In the genomic region with DNA sequence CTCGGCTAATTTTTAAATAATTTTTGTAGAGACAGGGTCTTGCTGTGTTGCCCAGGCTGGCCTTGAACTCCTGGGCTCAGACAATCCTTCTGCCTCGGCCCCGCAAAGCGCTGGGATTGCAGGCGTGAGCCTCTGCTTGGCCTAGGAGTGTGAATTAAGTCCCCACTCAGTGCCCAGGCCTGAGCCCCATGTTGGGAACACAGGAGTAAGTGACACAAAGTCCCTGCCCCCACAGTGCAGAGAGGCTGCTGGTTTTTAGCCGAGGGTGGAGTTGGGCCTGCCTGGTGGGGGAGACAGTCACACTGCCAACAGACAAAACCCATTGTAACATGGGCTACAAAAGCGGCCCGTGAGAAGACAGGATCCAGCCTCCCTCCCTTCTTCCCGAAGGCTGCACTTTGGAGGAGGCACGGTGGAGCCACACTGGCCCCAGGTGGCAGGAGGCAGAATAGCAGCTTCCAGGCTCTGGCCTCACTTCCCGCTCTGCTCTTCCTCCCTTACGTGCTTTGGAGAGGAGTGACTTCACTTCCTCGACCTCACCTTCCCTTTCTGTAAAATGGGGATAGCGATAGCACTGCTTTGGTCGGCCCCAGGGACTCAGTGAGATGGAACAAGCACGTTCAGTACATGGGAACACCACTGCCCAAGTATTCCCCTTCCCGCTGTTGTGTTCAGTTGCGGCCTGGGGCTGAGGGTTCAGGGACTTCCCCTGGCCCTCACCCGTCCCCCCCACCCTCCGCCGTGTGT, we compare ENCODE assay signal across 9 cellular contexts. TPM values are rescaled to one million over a fixed set of nuclear protein-coding genes. Genes with fewer than 3 reads are reported as not detected.
A peak's percentile ranks its signal among the peaks of the same experiment; 100 is the strongest.
DNase-seq lines count a peak whose midpoint lies in the region; ATAC-seq and TF ChIP-seq lines count a peak whose summit lies in the region.
"Had no signal": no experiment of that assay in that cellular context is flagged by ENCODE, and none has a peak within 500 bp of the region (broad histone marks: within the 10 kb centered on the region; RNA-seq: fewer than 3 reads in every experiment).

No MANE protein-coding gene starts in this region.

- H3K9me3 ChIP-seq in OCI-LY1 (ENCODE audit: low read length) (no peaks in the 10 kb centered on the region), esophagus muscularis mucosa (no peaks in the 10 kb centered on the region), muscle layer of duodenum (ENCODE audit: control insufficient read depth in 1 of 2, low read length in 2 of 2) (no peaks in the 10 kb centered on the region)

- H3K36me3 ChIP-seq in OCI-LY1 (ENCODE audit: insufficient read depth, low read length) (peaks cover 19% of the 10 kb centered on the region), esophagus muscularis mucosa (peaks cover 41 to 78% (median 69%) of the 10 kb centered on the region in 4 donors), muscle layer of duodenum (ENCODE audit: control insufficient read depth in 1 of 2, insufficient read depth in 2 of 2, low read length in 2 of 2) (peaks cover 0 to 45% of the 10 kb centered on the region in 2 donors)

- no peaks in the 10 kb centered on the region for H3K9me2 ChIP-seq in OCI-LY1 (ENCODE audit: low read depth, low read length)

- ATAC-seq in HG03442 (IDR thresholded peaks at IDR 0.05; ENCODE audit: unreplicated experiment): no peak

- peak; percentile 80 for DNase-seq in COLO829 (ENCODE audit: low spot score)
- peak; percentile 45 for DNase-seq in HS-27A (ENCODE audit: low read depth)
- DNase-seq in activated T-cell treated with anti-CD3 and anti-CD28 coated beads for 48 hours (ENCODE audit: low read depth): peak; percentile 47
- DNase-seq in esophagus muscularis mucosa (ENCODE audit: extremely low spot score): no peak
- peak in 5 of 6 experiments; percentile 32 to 39 (median 35) for DNase-seq in stimulated activated naive CD4-positive, alpha-beta T cell (lab: John Stamatoyannopoulos, UW)

- H2AFZ ChIP-seq in OCI-LY1 (ENCODE audit: low read length): no peak overlapping the region

- H3K27ac ChIP-seq in OCI-LY1 (ENCODE audit: low read depth, low read length, poor library complexity, severe bottlenecking): peak overlapping the region; percentile 86
- peak overlapping the region; percentile 72 to 82 (median 80) for H3K27ac ChIP-seq in esophagus muscularis mucosa (replicated peaks in 1 of 4)
- peak overlapping the region; percentile 14 for H3K27ac ChIP-seq in muscle layer of duodenum (ENCODE audit: low read length)
- H3K27ac ChIP-seq: SK-N-MC had no signal

- peak overlapping the region; percentile 38; the same call in 1 of the 2 replicates for H3K9ac ChIP-seq in OCI-LY1 (ENCODE audit: low read length)

- 36% methylated on average over 7 of the region's 21 CpGs for WGBS in esophagus muscularis mucosa

- H3K4me3 ChIP-seq in OCI-LY1 (ENCODE audit: low read depth, low read length, poor library complexity, severe bottlenecking) (peak overlapping the region; percentile 48), esophagus muscularis mucosa (no peak overlapping the region), muscle layer of duodenum (ENCODE audit: low read depth in 1 of 2, low read length in 2 of 2) (no peak overlapping the region)
- H3K4me3 ChIP-seq: SK-N-MC had no signal

- H4K20me1 ChIP-seq in OCI-LY1 (ENCODE audit: insufficient read depth, low read length): no peaks in the 10 kb centered on the region

- no peak for TF ChIP-seq POLR2A in esophagus muscularis mucosa (IDR thresholded peaks at IDR 0.05; ENCODE audit: low read depth)

- no peaks in the 10 kb centered on the region for H3F3A ChIP-seq in OCI-LY1 (ENCODE audit: insufficient read depth, low read length)

- peak overlapping the region; percentile 65 for H3K4me2 ChIP-seq in OCI-LY1 (ENCODE audit: low read length)

- intact Hi-C loops in esophagus muscularis mucosa (cut with DNase I): loop anchor here (1.0 to 2.0 kb wide), 3 partner anchors 89 to 262 kb away; partner anchors contain the start of genes BICRA and NAPA

- peaks cover 17% of the 10 kb centered on the region for H3K4me1 ChIP-seq in OCI-LY1 (ENCODE audit: insufficient read depth, low read length, severe bottlenecking)
- peaks cover 6 to 21% (median 14%) of the 10 kb centered on the region in 4 donors for H3K4me1 ChIP-seq in esophagus muscularis mucosa
- peaks cover 0 to 6% of the 10 kb centered on the region in 2 donors for H3K4me1 ChIP-seq in muscle layer of duodenum (ENCODE audit: control insufficient read depth in 1 of 2, insufficient read depth in 2 of 2, low read length in 2 of 2)

- H3K79me2 ChIP-seq in OCI-LY1 (ENCODE audit: insufficient read depth, low read length): no peaks in the 10 kb centered on the region

- H3K27me3 ChIP-seq in OCI-LY1 (ENCODE audit: insufficient read depth, low read length) (no peaks in the 10 kb centered on the region), esophagus muscularis mucosa (no peaks in the 10 kb centered on the region), muscle layer of duodenum (ENCODE audit: low read depth, low read length) (no peaks in the 10 kb centered on the region)

- TF ChIP-seq EP300 in esophagus muscularis mucosa (IDR thresholded peaks at IDR 0.05): no peak

- TF ChIP-seq CTCF in OCI-LY1 (IDR thresholded peaks at IDR 0.05; ENCODE audit: low read length): peak; percentile 98
- peak in 2 of 3 experiments; percentile 97 to 98 for TF ChIP-seq CTCF in esophagus muscularis mucosa (IDR thresholded peaks at IDR 0.05)

RNA-seq across cellular contexts. Expression of gene EHD2, which starts 15.2 kb away (rescaled TPM):
- total RNA-seq in esophagus muscularis mucosa: 100 to 1,000 TPM; 154 to 444 (median 250) TPM

RNA-seq across cellular contexts. Expression of gene NOP53, which starts 47.3 kb away (rescaled TPM):
- 100 to 1,000 TPM; 350 to 500 (median 454) TPM for total RNA-seq in esophagus muscularis mucosa

Comparison
In these comparisons a context has a peak if more than half of its experiments do, and no peak if none do; other contexts are left out.
1. H3K27ac ChIP-seq: peak in every context shown above with its lines; median percentile 86 in OCI-LY1; 80 in esophagus muscularis mucosa; 14 in muscle layer of duodenum.